ENCODE assay signal across 30 cellular contexts in the genomic region with DNA sequence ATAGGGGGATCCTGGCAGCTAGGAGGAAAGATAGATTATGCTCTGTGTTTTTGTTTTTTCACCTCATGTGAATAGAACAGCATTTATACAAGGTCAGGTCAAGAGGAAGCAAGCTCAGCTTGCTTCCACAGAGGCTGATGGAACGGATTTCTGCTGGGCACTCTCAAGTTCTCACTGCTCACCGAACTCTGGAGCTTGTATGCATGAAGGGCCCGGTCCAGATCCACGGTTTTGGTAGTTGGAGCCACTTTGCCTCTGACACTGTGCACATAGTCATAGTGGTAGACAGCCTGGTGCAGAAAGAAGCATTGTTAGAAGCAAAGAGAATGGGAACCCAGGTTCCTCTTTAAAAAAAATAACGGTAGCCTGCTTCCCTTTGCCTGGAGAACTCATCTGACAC.
"Had no signal": no experiment of that assay in that cellular context is flagged by ENCODE, and none has a peak within 500 bp of the region (broad histone marks: within the 10 kb centered on the region; RNA-seq: fewer than 3 reads in every experiment).

No MANE protein-coding gene starts in this region.

- H3K36me3 ChIP-seq: adrenal gland, esophagus squamous epithelium, WERI-Rb-1 had no signal

- DNase-seq: activated B cell treated with CpG ODN at 0.5 μM for 24 hours; activated CD4-positive, alpha-beta T cell treated with anti-CD3 and anti-CD28 coated beads for 48 hours; activated CD4-positive, alpha-beta T cell treated with anti-CD3 and anti-CD28 coated beads, Interleukin-2, amount 50 U/mL, for 1 hour; activated CD4-positive, alpha-beta T cell treated with anti-CD3 and anti-CD28 coated beads, Interleukin-2, amount 50 U/mL, for 48 hours; activated CD8-positive, alpha-beta memory T cell treated with anti-CD3 and anti-CD28 coated beads for 24 hours; activated CD8-positive, alpha-beta T cell treated with anti-CD3 and anti-CD28 coated beads for 36 hours; activated effector memory CD4-positive, alpha-beta T cell treated with Interleukin-2 at 50 U/mL for 16 hours; activated naive CD4-positive, alpha-beta T cell treated with anti-CD3 and anti-CD28 coated beads for 36 hours; activated naive CD8-positive, alpha-beta T cell treated with anti-CD3 and anti-CD28 coated beads for 36 hours; activated naive CD8-positive, alpha-beta T cell treated with anti-CD3 and anti-CD28 coated beads, Interleukin-2, amount 50 U/mL, for 24 hours; activated T-cell treated with anti-CD3 and anti-CD28 coated beads, Interleukin-2, amount 50 U/mL, for 4 hours; adrenal gland; amygdala; aorta; body of pancreas; cortex of kidney; dermis blood vessel endothelial cell; effector CD4-positive, alpha-beta T cell; esophagus squamous epithelium; foreskin melanocyte; head of caudate nucleus; T-helper 1 cell; T-helper 17 cell; T1000; WERI-Rb-1 had no signal

- H3K27me3 ChIP-seq: adrenal gland, body of pancreas, esophagus squamous epithelium had no signal

- H3K4me1 ChIP-seq: adrenal gland, body of pancreas, esophagus squamous epithelium had no signal

- FAIRE-seq: endometrium, endothelial cell of umbilical vein had no signal

- H3K4me3 ChIP-seq: adrenal gland, body of pancreas, esophagus squamous epithelium had no signal

- H3K9me3 ChIP-seq: adrenal gland, body of pancreas, esophagus squamous epithelium had no signal

- H3K27ac ChIP-seq: adrenal gland, body of pancreas, epithelial cell of prostate, esophagus squamous epithelium, WERI-Rb-1 had no signal

- ATAC-seq: activated CD4-positive, CD25-positive, alpha-beta regulatory T cell treated with anti-CD3 and anti-CD28 coated beads, Interleukin-2, amount 50 U/mL, for 24 hours; activated CD8-positive, alpha-beta T cell treated with anti-CD3 and anti-CD28 coated beads for 36 hours; activated naive CD8-positive, alpha-beta T cell treated with anti-CD3 and anti-CD28 coated beads, Interleukin-2, amount 50 U/mL, for 24 hours; activated T-cell treated with anti-CD3 and anti-CD28 coated beads, Interleukin-2, amount 50 U/mL, for 4 hours; activated T-helper 17 cell treated with anti-CD3 and anti-CD28 coated beads, Interleukin-2, amount 50 U/mL, for 72 hours; body of pancreas; T-helper 17 cell had no signal
